In the genomic region with DNA sequence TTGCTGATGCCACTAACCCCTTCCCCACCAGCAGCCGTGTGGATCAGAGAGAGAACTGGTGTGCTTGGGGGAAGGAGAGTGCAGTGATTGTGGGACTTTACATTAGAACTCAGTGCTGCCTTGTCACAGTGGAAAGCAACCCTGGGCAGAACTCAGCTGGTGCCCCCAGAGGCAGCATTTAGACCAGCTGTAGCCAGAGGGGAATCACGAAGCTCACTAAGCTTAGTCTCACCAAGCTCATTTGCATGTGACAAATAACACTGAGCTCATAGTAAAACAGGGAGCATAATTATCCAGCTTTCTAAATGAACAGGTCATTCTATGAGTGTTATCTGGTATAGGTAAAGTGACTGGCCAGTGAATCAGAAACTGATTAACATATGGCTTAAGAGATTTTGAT, we compare ENCODE assay signal across 9 cellular contexts. TPM values are rescaled to one million over a fixed set of nuclear protein-coding genes. Genes with fewer than 3 reads are reported as not detected.
DNase-seq lines count a peak whose midpoint lies in the region; ATAC-seq, FAIRE-seq and TF ChIP-seq lines count a peak whose summit lies in the region.
"Had no signal": no experiment of that assay in that cellular context is flagged by ENCODE, and none has a peak within 500 bp of the region (broad histone marks: within the 10 kb centered on the region; RNA-seq: fewer than 3 reads in every experiment).

No MANE protein-coding gene starts in this region.

- no peak overlapping the region for H3K27ac ChIP-seq in heart left ventricle

- TF ChIP-seq POLR2A in heart left ventricle (IDR thresholded peaks at IDR 0.05): no peak

- H3K4me1 ChIP-seq in heart left ventricle: peaks cover 0 to 30% (median 0%) of the 10 kb centered on the region in 12 donors

- H3K27me3 ChIP-seq in bronchial epithelial cell (ENCODE audit: control insufficient read depth, insufficient read depth, low read length) (no peaks in the 10 kb centered on the region), heart left ventricle (peaks cover 0 to 6% (median 0%) of the 10 kb centered on the region in 9 donors)

- H3K9me3 ChIP-seq in heart left ventricle: peaks cover 0 to 8% (median 0%) of the 10 kb centered on the region in 12 donors

- WGBS in heart left ventricle, 4 donors: 25 to 54% (median 34%) methylated on average over 2 of the region's 2 CpGs

- intact Hi-C loops in heart left ventricle (cut with DNase I): no loop called here

- H3K4me3 ChIP-seq in bronchial epithelial cell (ENCODE audit: low read depth, low read length) (no peak overlapping the region), heart left ventricle (no peak overlapping the region)

- peak; percentile 48 for TF ChIP-seq CTCF in GM12872 (IDR thresholded peaks at IDR 0.05; ENCODE audit: insufficient read depth, low read depth, low read length)
- no peak for TF ChIP-seq CTCF in bronchial epithelial cell (IDR thresholded peaks at IDR 0.05; ENCODE audit: insufficient read depth, low read length, severe bottlenecking)
- no peak for TF ChIP-seq CTCF in heart left ventricle (IDR thresholded peaks at IDR 0.05)

- no peaks in the 10 kb centered on the region for H3K36me3 ChIP-seq in bronchial epithelial cell (ENCODE audit: control insufficient read depth, insufficient read depth, low read length)
- H3K36me3 ChIP-seq in heart left ventricle: peaks cover 0 to 5% (median 0%) of the 10 kb centered on the region in 9 donors

- peak; percentile 68 for DNase-seq in bronchial epithelial cell (ENCODE audit: low read depth)
- DNase-seq in Ammon's horn (ENCODE audit: low spot score): no peak
- DNase-seq in amniotic stem cell (lab: John Stamatoyannopoulos, UW): no peak
- DNase-seq in heart left ventricle: no peak
- DNase-seq in KG1 (lab: John Stamatoyannopoulos, UW): no peak
- DNase-seq: NCI-H2029 treated with DMSO at 0.1 percent for 48 hours had no signal

- ATAC-seq in GM19452 (IDR thresholded peaks at IDR 0.05; ENCODE audit: unreplicated experiment) (peak; percentile 83), HG03108 (IDR thresholded peaks at IDR 0.05; ENCODE audit: unreplicated experiment) (peak; percentile 91), heart left ventricle (no peak)

- no peak for FAIRE-seq in bronchial epithelial cell (lab: Jason Lieb, UNC)

RNA-seq across cellular contexts. Expression of gene SMAP2, which starts 9.8 kb away (rescaled TPM):
- total RNA-seq in bronchial epithelial cell (4.2 and 10.8 TPM in 2 replicates), heart left ventricle (10 to 100 TPM in 8 of 9 donors, 1 to 10 TPM in 1; 9.9 to 44.4 (median 12.9) TPM)
- 10 to 100 TPM in 1 of 2 donors, 1 to 10 TPM in 1; 8.9 to 24.5 TPM for polyA plus RNA-seq in heart left ventricle

RNA-seq across cellular contexts. Expression of gene COL9A2, which starts 46.6 kb away (rescaled TPM):
- total RNA-seq in bronchial epithelial cell (under 0.01 and 0.13 TPM in 2 replicates), heart left ventricle (1 to 10 TPM in 1 of 9 donors, under 1 TPM in 7, not detected in 1; 0.14 to 1.4 (median 0.50) TPM)
- polyA plus RNA-seq in heart left ventricle: under 1 TPM; 0.26 to 0.91 TPM

Comparison
In these comparisons a context has a peak if more than half of its experiments do, and no peak if none do; other contexts are left out.
1. ATAC-seq: peak in GM19452 (single experiment) and HG03108 (single experiment); none in heart left ventricle (0 of 4).